In genomic region chrX:124720532-124720931, GRCh38 we compare ENCODE assay signal across 27 cellular contexts.
"Had no signal": no experiment of that assay in that cellular context is flagged by ENCODE, and none has a peak within 500 bp of the region (broad histone marks: within the 10 kb centered on the region; RNA-seq: fewer than 3 reads in every experiment).

No MANE protein-coding gene starts in this region.

- H3K9me3 Mint-ChIP-seq: natural killer cell; stimulated activated naive CD8-positive, alpha-beta T cell treated with anti-CD3 and anti-CD28 coated beads, Interleukin-15, amount 100 ng/mL, for 72 hours had no signal

- ATAC-seq: gastrocnemius medialis; left lobe of liver; natural killer cell; psoas muscle; right cardiac atrium; stimulated activated naive CD8-positive, alpha-beta T cell treated with anti-CD3 and anti-CD28 coated beads, Interleukin-15, amount 100 ng/mL, for 72 hours; upper lobe of right lung had no signal

- H3K27me3 ChIP-seq: gastrocnemius medialis, ovary, spleen, suprapubic skin, transverse colon, upper lobe of right lung, uterus had no signal

- DNase-seq: dermis blood vessel endothelial cell; effector memory CD4-positive, alpha-beta T cell; erythroblast; foreskin fibroblast; gastrocnemius medialis; head of caudate nucleus; kidney; natural killer cell; occipital lobe; ovary; posterior cingulate gyrus; psoas muscle; right cardiac atrium; spleen; stimulated activated CD4-positive, alpha-beta T cell treated with anti-CD3 and anti-CD28 coated beads, Interleukin-2, amount 100 ng/mL, for 48 hours; stimulated activated naive CD4-positive, alpha-beta T cell; stimulated activated naive CD8-positive, alpha-beta T cell treated with anti-CD3 and anti-CD28 coated beads, Interleukin-15, amount 100 ng/mL, for 72 hours; transverse colon; upper lobe of right lung; uterus had no signal

- H3K27ac Mint-ChIP-seq: memory B cell; natural killer cell; stimulated activated naive CD8-positive, alpha-beta T cell treated with anti-CD3 and anti-CD28 coated beads, Interleukin-15, amount 100 ng/mL, for 72 hours had no signal

- H3K36me3 Mint-ChIP-seq: memory B cell, natural killer cell had no signal

- H3K9me3 ChIP-seq: gastrocnemius medialis, ovary, psoas muscle, spleen, suprapubic skin, transverse colon, upper lobe of right lung, uterus had no signal

- H3K4me3 ChIP-seq: coronary artery, gastrocnemius medialis, lung, ovary, psoas muscle, skin epidermis, spleen, suprapubic skin, transverse colon, upper lobe of right lung, uterus had no signal

- H3K4me1 ChIP-seq: gastrocnemius medialis, psoas muscle, spleen, suprapubic skin, transverse colon, upper lobe of right lung, uterus had no signal

- FAIRE-seq: endothelial cell of umbilical vein, kidney had no signal

- H3K36me3 ChIP-seq: gastrocnemius medialis, ovary, spleen, suprapubic skin, transverse colon, upper lobe of right lung, uterus had no signal

- H3K27ac ChIP-seq: coronary artery, gastrocnemius medialis, ovary, psoas muscle, skin epidermis, spleen, suprapubic skin, transverse colon, upper lobe of right lung, uterus had no signal

- H3K4me3 Mint-ChIP-seq: memory B cell; natural killer cell; stimulated activated naive CD8-positive, alpha-beta T cell treated with anti-CD3 and anti-CD28 coated beads, Interleukin-15, amount 100 ng/mL, for 72 hours had no signal

- H3K4me1 Mint-ChIP-seq: memory B cell, natural killer cell had no signal

- H3K27me3 Mint-ChIP-seq: memory B cell; stimulated activated naive CD8-positive, alpha-beta T cell treated with anti-CD3 and anti-CD28 coated beads, Interleukin-15, amount 100 ng/mL, for 72 hours had no signal
